1 cellular context compared by ENCODE assay signal in the genomic region with DNA sequence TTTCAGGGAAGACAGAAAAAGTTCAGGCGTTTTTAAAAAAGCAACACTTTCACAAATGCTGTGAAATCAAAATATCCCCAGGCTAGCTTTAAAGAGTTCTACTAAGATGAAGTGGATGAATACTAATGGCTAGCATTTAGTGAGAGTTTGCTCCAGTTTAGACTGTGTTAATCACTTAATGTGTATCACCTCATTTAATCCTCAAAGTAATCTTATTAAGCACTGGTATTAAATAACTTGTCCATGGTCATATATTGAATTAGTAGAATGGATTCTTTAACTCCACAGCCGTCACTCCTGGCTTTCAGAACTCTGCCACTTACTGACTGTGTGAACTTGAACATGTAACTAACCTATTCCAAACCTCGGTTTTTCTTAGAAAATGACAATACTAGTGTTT.
TF ChIP-seq lines count a peak whose summit lies in the region.

No MANE protein-coding gene starts in this region.

TF ChIP-seq in WTC11, 78 proteins besides CTCF, POLR2A, EP300 and RAD21 (continued from another document):
- TF ChIP-seq, protein P1, sequence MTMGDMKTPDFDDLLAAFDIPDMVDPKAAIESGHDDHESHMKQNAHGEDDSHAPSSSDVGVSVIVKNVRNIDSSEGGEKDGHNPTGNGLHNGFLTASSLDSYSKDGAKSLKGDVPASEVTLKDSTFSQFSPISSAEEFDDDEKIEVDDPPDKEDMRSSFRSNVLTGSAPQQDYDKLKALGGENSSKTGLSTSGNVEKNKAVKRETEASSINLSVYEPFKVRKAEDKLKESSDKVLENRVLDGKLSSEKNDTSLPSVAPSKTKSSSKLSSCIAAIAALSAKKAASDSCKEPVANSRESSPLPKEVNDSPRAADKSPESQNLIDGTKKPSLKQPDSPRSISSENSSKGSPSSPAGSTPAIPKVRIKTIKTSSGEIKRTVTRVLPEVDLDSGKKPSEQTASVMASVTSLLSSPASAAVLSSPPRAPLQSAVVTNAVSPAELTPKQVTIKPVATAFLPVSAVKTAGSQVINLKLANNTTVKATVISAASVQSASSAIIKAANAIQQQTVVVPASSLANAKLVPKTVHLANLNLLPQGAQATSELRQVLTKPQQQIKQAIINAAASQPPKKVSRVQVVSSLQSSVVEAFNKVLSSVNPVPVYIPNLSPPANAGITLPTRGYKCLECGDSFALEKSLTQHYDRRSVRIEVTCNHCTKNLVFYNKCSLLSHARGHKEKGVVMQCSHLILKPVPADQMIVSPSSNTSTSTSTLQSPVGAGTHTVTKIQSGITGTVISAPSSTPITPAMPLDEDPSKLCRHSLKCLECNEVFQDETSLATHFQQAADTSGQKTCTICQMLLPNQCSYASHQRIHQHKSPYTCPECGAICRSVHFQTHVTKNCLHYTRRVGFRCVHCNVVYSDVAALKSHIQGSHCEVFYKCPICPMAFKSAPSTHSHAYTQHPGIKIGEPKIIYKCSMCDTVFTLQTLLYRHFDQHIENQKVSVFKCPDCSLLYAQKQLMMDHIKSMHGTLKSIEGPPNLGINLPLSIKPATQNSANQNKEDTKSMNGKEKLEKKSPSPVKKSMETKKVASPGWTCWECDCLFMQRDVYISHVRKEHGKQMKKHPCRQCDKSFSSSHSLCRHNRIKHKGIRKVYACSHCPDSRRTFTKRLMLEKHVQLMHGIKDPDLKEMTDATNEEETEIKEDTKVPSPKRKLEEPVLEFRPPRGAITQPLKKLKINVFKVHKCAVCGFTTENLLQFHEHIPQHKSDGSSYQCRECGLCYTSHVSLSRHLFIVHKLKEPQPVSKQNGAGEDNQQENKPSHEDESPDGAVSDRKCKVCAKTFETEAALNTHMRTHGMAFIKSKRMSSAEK (CRISPR knock-in tag; IDR thresholded peaks at IDR 0.05; ENCODE audit: borderline replicate concordance): no peak
- TF ChIP-seq, protein P2, sequence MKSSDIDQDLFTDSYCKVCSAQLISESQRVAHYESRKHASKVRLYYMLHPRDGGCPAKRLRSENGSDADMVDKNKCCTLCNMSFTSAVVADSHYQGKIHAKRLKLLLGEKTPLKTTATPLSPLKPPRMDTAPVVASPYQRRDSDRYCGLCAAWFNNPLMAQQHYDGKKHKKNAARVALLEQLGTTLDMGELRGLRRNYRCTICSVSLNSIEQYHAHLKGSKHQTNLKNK (CRISPR knock-in tag; IDR thresholded peaks at IDR 0.05): no peak
- TF ChIP-seq ZNF416 (CRISPR knock-in tag; IDR thresholded peaks at IDR 0.05) (no peak), FOXP1 (CRISPR knock-in tag; IDR thresholded peaks at IDR 0.05; ENCODE audit: borderline replicate concordance) (no peak), ESRRA (CRISPR knock-in tag; IDR thresholded peaks at IDR 0.05; ENCODE audit: borderline replicate concordance) (no peak), ZNF396 (CRISPR knock-in tag; IDR thresholded peaks at IDR 0.05; ENCODE audit: borderline replicate concordance) (no peak), EMX1 (CRISPR knock-in tag; IDR thresholded peaks at IDR 0.05) (no peak), ZNF423 (CRISPR knock-in tag; IDR thresholded peaks at IDR 0.05) (no peak)
- TF ChIP-seq, protein P3, sequence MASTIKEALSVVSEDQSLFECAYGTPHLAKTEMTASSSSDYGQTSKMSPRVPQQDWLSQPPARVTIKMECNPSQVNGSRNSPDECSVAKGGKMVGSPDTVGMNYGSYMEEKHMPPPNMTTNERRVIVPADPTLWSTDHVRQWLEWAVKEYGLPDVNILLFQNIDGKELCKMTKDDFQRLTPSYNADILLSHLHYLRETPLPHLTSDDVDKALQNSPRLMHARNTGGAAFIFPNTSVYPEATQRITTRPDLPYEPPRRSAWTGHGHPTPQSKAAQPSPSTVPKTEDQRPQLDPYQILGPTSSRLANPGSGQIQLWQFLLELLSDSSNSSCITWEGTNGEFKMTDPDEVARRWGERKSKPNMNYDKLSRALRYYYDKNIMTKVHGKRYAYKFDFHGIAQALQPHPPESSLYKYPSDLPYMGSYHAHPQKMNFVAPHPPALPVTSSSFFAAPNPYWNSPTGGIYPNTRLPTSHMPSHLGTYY (CRISPR knock-in tag; IDR thresholded peaks at IDR 0.05): no peak
- TF ChIP-seq, protein P4, sequence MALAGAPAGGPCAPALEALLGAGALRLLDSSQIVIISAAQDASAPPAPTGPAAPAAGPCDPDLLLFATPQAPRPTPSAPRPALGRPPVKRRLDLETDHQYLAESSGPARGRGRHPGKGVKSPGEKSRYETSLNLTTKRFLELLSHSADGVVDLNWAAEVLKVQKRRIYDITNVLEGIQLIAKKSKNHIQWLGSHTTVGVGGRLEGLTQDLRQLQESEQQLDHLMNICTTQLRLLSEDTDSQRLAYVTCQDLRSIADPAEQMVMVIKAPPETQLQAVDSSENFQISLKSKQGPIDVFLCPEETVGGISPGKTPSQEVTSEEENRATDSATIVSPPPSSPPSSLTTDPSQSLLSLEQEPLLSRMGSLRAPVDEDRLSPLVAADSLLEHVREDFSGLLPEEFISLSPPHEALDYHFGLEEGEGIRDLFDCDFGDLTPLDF (CRISPR knock-in tag; IDR thresholded peaks at IDR 0.05): no peak
- TF ChIP-seq, protein P5, sequence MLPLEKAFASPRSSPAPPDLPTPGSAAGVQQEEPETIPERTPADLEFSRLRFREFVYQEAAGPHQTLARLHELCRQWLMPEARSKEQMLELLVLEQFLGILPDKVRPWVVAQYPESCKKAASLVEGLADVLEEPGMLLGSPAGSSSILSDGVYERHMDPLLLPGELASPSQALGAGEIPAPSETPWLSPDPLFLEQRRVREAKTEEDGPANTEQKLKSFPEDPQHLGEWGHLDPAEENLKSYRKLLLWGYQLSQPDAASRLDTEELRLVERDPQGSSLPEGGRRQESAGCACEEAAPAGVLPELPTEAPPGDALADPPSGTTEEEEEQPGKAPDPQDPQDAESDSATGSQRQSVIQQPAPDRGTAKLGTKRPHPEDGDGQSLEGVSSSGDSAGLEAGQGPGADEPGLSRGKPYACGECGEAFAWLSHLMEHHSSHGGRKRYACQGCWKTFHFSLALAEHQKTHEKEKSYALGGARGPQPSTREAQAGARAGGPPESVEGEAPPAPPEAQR (CRISPR knock-in tag; IDR thresholded peaks at IDR 0.05): no peak
- TF ChIP-seq, protein P6, sequence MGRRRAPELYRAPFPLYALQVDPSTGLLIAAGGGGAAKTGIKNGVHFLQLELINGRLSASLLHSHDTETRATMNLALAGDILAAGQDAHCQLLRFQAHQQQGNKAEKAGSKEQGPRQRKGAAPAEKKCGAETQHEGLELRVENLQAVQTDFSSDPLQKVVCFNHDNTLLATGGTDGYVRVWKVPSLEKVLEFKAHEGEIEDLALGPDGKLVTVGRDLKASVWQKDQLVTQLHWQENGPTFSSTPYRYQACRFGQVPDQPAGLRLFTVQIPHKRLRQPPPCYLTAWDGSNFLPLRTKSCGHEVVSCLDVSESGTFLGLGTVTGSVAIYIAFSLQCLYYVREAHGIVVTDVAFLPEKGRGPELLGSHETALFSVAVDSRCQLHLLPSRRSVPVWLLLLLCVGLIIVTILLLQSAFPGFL (CRISPR knock-in tag; IDR thresholded peaks at IDR 0.05; ENCODE audit: borderline replicate concordance): no peak
